In genomic region chr5:126594676-126595485, GRCh38 we compare ENCODE assay signal across 8 cellular contexts. TPM values are rescaled to one million over a fixed set of nuclear protein-coding genes. Genes with fewer than 3 reads are reported as not detected.
DNase-seq lines count a peak whose midpoint lies in the region; ATAC-seq and TF ChIP-seq lines count a peak whose summit lies in the region.

TSS of gene ALDH7A1 (minus strand) at chr5:126595219. CDS start at chr5:126595198, 21 bp downstream.

- H3K4me3 ChIP-seq in HUES64 (ENCODE audit: low read length): peak within 1 kb of the TSS; percentile 84
- H3K4me3 ChIP-seq in SK-N-SH (ENCODE audit: low read depth in 2 of 2, low read length in 1 of 2): peak within 1 kb of the TSS; percentile 51 to 64
- peak within 1 kb of the TSS; percentile 98 for H3K4me3 ChIP-seq in right cardiac atrium (ENCODE audit: low read length)

- 0 out of 2 replicates have a peak, but pooled peaks cover 2% of the 10 kb centered on the region for H3K9me3 ChIP-seq in HUES64 (ENCODE audit: insufficient read depth, low read depth, low read length)
- H3K9me3 ChIP-seq in SK-N-SH: no peaks in the 10 kb centered on the region
- no peaks in the 10 kb centered on the region for H3K9me3 ChIP-seq in right cardiac atrium (ENCODE audit: control insufficient read depth, low read length)

- peak within 1 kb of the TSS; percentile 91 for H3K9ac ChIP-seq in HUES64 (ENCODE audit: low read depth, low read length)
- H3K9ac ChIP-seq in SK-N-SH: peak within 1 kb of the TSS; percentile 68

- intact Hi-C loops in right cardiac atrium (cut with DNase I) (loop anchor here in 3 of 4 donors (5.0 to 10.0 kb wide), 3 partner anchors 240 to 258 kb away; no protein-coding TSS in a partner anchor), posterior cingulate gyrus (cut with DNase I) (loop anchor here (5.0 kb wide), 1 partner anchor 243 kb away; no protein-coding TSS in a partner anchor)

- ATAC-seq in GM21528 (IDR thresholded peaks at IDR 0.05; ENCODE audit: low FRiP score, unreplicated experiment) (peak; percentile 58), right cardiac atrium (peak; percentile 99)

- H3K4me1 ChIP-seq in HUES64 (ENCODE audit: insufficient read depth, low read length): peaks cover 28% of the 10 kb centered on the region
- H3K4me1 ChIP-seq in SK-N-SH (ENCODE audit: control insufficient read depth in 1 of 2, insufficient read depth in 2 of 2, low read depth in 1 of 2, low read length in 1 of 2): no peaks in the 10 kb centered on the region; a peak in 1 of 4 replicates
- H3K4me1 ChIP-seq in right cardiac atrium (ENCODE audit: control insufficient read depth, insufficient read depth, low read length): no peaks in the 10 kb centered on the region

- H3K27ac ChIP-seq in HUES64 (ENCODE audit: low read depth, low read length) (peak within 1 kb of the TSS; percentile 90), SK-N-SH (ENCODE audit: low read depth in 2 of 2, low read length in 1 of 2) (peak within 1 kb of the TSS; percentile 78 to 84), right cardiac atrium (ENCODE audit: low read length) (peak within 1 kb of the TSS; percentile 98)

- POLR2A ChIA-PET in SK-N-SH (lab: Yijun Ruan, JAX): interaction anchor here (1.4 kb wide), 1 partner anchor 183 kb away, joined by 5 read pairs; no protein-coding TSS in a partner anchor

- DNase-seq in DMS114 treated with DMSO at 0.1 percent for 48 hours (lab: John Stamatoyannopoulos, UW; ENCODE audit: unreplicated experiment): peak; percentile 95
- DNase-seq in SK-N-SH: peak; percentile 93
- DNase-seq in astrocyte of the hippocampus (ENCODE audit: low read depth, low spot score): peak; percentile 98
- DNase-seq in right cardiac atrium: peak; percentile 93 to 97 (median 97)
- peak; percentile 71 to 97 (median 83) for DNase-seq in posterior cingulate gyrus
- DNase-seq in NCI-H1105 treated with DMSO at 0.1 percent for 48 hours (lab: John Stamatoyannopoulos, UW): no peak

- H3K4me2 ChIP-seq in SK-N-SH: peak within 1 kb of the TSS; percentile 46

- no peak for TF ChIP-seq EP300 in SK-N-SH (IDR thresholded peaks at IDR 0.05; ENCODE audit: borderline replicate concordance in 1 of 2, low read depth in 1 of 2, low read length in 1 of 2)

- CTCF ChIA-PET in SK-N-SH (lab: Yijun Ruan, JAX): interaction anchor here (0.6 to 2.1 kb wide), 13 partner anchors 9 to 331 kb away, joined by 3 to 8 read pairs (median 3); no protein-coding TSS in a partner anchor

- H2AFZ ChIP-seq in SK-N-SH (ENCODE audit: low read depth): peak within 1 kb of the TSS; percentile 80

- H3K79me2 ChIP-seq in SK-N-SH (ENCODE audit: insufficient read depth): peaks cover 21% of the 10 kb centered on the region

- H3K9me2 ChIP-seq in SK-N-SH: no peaks in the 10 kb centered on the region

- TF ChIP-seq RAD21 in SK-N-SH (IDR thresholded peaks at IDR 0.05; ENCODE audit: low read length): peak; percentile 66

- H4K20me1 ChIP-seq in SK-N-SH (ENCODE audit: insufficient read depth): no peaks in the 10 kb centered on the region

- whole genome bisulfite sequencing in HUES64: under 1% methylated on average over 47 of the region's 49 CpGs
- WGBS in SK-N-SH (ENCODE audit: low lambda C conversion rate): 42% methylated on average over 37 of the region's 49 CpGs
- under 1% methylated on average over 49 of the region's 49 CpGs for WGBS in right cardiac atrium

- H3K36me3 ChIP-seq in HUES64 (ENCODE audit: insufficient read depth, low read length): peaks cover 29% of the 10 kb centered on the region
- H3K36me3 ChIP-seq in SK-N-SH (replicated peaks in 1 of 2; ENCODE audit: control insufficient read depth in 1 of 2, insufficient read depth in 2 of 2, low read length in 1 of 2): peaks cover 0 to 4% of the 10 kb centered on the region in 2 experiments

- no peaks in the 10 kb centered on the region for H3K27me3 ChIP-seq in HUES64 (ENCODE audit: insufficient read depth, low read length)
- H3K27me3 ChIP-seq in SK-N-SH (ENCODE audit: insufficient read depth): no peaks in the 10 kb centered on the region
- no peaks in the 10 kb centered on the region for H3K27me3 ChIP-seq in right cardiac atrium (ENCODE audit: control insufficient read depth, insufficient read depth)

- peak; percentile 50 for TF ChIP-seq CTCF in SK-N-SH (IDR thresholded peaks at IDR 0.05)

- peaks cover 4% of the 10 kb centered on the region for H3F3A ChIP-seq in SK-N-SH (replicated peaks; ENCODE audit: insufficient read depth)

TF ChIP-seq in SK-N-SH, 30 proteins besides CTCF, POLR2A, EP300 and RAD21:
- TF ChIP-seq MXI1 (IDR thresholded peaks at IDR 0.05; ENCODE audit: low read depth, low read length) (0 out of 2 replicates have a peak, but pooled peaks have one; percentile 58), FOSL2 (IDR thresholded peaks at IDR 0.05; ENCODE audit: borderline replicate concordance, low read depth) (no peak), MAX (IDR thresholded peaks at IDR 0.05; ENCODE audit: low read depth) (peak; percentile 80; the same call in 1 of the 2 replicates), NFIC (IDR thresholded peaks at IDR 0.05; ENCODE audit: borderline replicate concordance) (no peak), GABPA (IDR thresholded peaks at IDR 0.05; ENCODE audit: low read depth) (peak; percentile 50; the same call in 1 of the 2 replicates), RFX5 (IDR thresholded peaks at IDR 0.05; ENCODE audit: low read length) (peak; percentile 44; the same call in 1 of the 2 replicates), YY1 (IDR thresholded peaks at IDR 0.05; ENCODE audit: low read depth) (peak; percentile 33; the same call in 1 of the 2 replicates), GATA2 (CRISPR knock-in tag; IDR thresholded peaks at IDR 0.05) (no peak), TCF12 (IDR thresholded peaks at IDR 0.05) (peak; percentile 16; the same call in 1 of the 2 replicates), POLR2AphosphoS5 (IDR thresholded peaks at IDR 0.05; ENCODE audit: low read depth, low read length) (peak; percentile 90), USF2 (IDR thresholded peaks at IDR 0.05; ENCODE audit: borderline replicate concordance, low read depth, low read length) (no peak), EZH2phosphoT487 (IDR thresholded peaks at IDR 0.05; ENCODE audit: borderline replicate concordance, low read depth) (no peak), SMC3 (IDR thresholded peaks at IDR 0.05; ENCODE audit: low read depth, low read length) (peak; percentile 52), TAF1 (IDR thresholded peaks at IDR 0.05; ENCODE audit: borderline replicate concordance, low read depth, low read length) (peak; percentile 70; the same call in 1 of the 2 replicates), RXRA (IDR thresholded peaks at IDR 0.05; ENCODE audit: borderline replicate concordance, low read depth) (0 out of 2 replicates have a peak, but pooled peaks have one; percentile 9)

RNA-seq across cellular contexts. Expression of gene ALDH7A1, which starts in this region (rescaled TPM):
- polyA plus RNA-seq in HUES64 (2013, experiment 1 of 2): 107 TPM
- 123 TPM for polyA plus RNA-seq in HUES64 (2013, experiment 2 of 2)
- polyA plus RNA-seq in SK-N-SH (2012; rRNA removed) (44.5 and 55.6 TPM in 2 replicates), right cardiac atrium (31.6 TPM)
- polyA plus RNA-seq in SK-N-SH (2012; cell fraction: cytosol; rRNA removed): 54.4 and 58.8 TPM in 2 replicates
- 14.5 and 34.8 TPM in 2 replicates for polyA plus RNA-seq in SK-N-SH (2012; cell fraction: nucleus; rRNA removed)
- total RNA-seq in right cardiac atrium: 10 to 100 TPM; 26.1 to 50.3 (median 32.7) TPM
